ENCODE assay signal across 8 cellular contexts in the genomic region with DNA sequence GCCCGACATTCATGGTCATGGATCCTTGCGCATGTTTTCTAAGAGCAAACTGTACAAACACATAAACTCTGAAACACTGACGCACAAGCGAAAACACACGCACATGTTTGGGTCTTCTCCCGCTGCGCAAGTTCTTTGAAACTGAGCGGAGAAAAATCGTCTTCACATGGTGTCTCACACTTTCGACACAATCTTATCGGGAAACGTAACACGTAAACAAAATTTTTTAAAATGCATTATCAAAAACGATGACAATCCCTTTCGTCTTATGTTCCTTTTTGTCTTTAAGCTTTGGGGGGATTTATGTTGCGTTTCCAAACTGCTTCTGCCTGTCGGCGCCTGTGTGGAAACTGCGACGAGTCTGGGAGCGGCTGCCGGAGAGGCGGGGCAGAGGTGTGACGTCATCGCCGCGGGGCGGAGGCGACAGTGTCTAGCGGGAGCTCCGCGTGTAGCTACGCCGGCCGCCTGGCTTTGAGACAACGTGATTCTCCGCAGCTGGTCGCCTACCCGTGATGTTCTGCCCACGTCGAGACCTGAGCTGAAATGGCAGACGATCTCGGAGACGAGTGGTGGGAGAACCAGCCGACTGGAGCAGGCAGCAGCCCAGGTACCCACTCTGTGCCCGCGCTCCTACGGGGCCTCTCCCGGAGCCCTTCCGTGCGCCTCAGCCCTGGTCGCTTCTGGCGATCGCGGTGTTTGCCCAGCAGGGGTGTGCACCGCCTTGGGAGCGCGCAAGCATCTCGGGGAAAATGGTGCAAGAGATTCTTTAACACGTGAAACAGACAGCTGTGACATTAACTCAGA. TPM values are rescaled to one million over a fixed set of nuclear protein-coding genes. Genes with fewer than 3 reads are reported as not detected.
DNase-seq lines count a peak whose midpoint lies in the region; ATAC-seq and TF ChIP-seq lines count a peak whose summit lies in the region.

A gene (plus strand): TSS at position 426 of the 804 bp plus-strand sequence.

- intact Hi-C loops in activated T-helper 2 cell treated with anti-CD3 and anti-CD28 coated beads, Interferon-gamma antibody, Interleukin-2, Interleukin-4, amounts not matched to agents 10 μg/mL and 5 μg/mL and 100 μg/mL, durations not matched to agents 14 hours and 24 hours and 36 hours (cut with micrococcal nuclease), result loop anchor here (1.0 to 5.0 kb wide), 5 partner anchors 8 to 895 kb away; a partner anchor contains a TSS
- intact Hi-C loops in natural killer cell (cut with micrococcal nuclease), result loop anchor here (1.0 to 10.0 kb wide), 3 partner anchors 443 to 913 kb away; a partner anchor contains a TSS

- H3K27me3 Mint-ChIP-seq in activated T-helper 2 cell treated with anti-CD3 and anti-CD28 coated beads, Interferon-gamma antibody, Interleukin-2, Interleukin-4, amounts not matched to agents 10 μg/mL and 5 μg/mL and 100 μg/mL, durations not matched to agents 14 hours and 24 hours and 36 hours (ENCODE audit: low read depth), result no peaks in the 10 kb centered on the region
- peaks cover 0 to 6% of the 10 kb centered on the region in 2 donors for H3K27me3 Mint-ChIP-seq in natural killer cell (ENCODE audit: low read depth in 2 of 2)

- peaks cover 42% of the 10 kb centered on the region for H3K4me1 Mint-ChIP-seq in activated T-helper 2 cell treated with anti-CD3 and anti-CD28 coated beads, Interferon-gamma antibody, Interleukin-2, Interleukin-4, amounts not matched to agents 10 μg/mL and 5 μg/mL and 100 μg/mL, durations not matched to agents 14 hours and 24 hours and 36 hours (ENCODE audit: low read depth)
- H3K4me1 Mint-ChIP-seq in natural killer cell, result peaks cover 25 to 27% of the 10 kb centered on the region in 2 donors

- DNase-seq in ELR (ENCODE audit: low read depth) (peak; percentile 93), H4 (ENCODE audit: low spot score) (peak; percentile 81), LoVo (ENCODE audit: low spot score) (peak; percentile 92), RWPE2 (ENCODE audit: low spot score) (peak; percentile 90), fibroblast of mammary gland (ENCODE audit: low read depth) (peak; percentile 93), natural killer cell (peak; percentile 96)
- peak; percentile 92 for DNase-seq in activated T-helper 2 cell treated with anti-CD3 and anti-CD28 coated beads, Interferon-gamma antibody, Interleukin-2, Interleukin-4, amounts not matched to agents 10 μg/mL and 5 μg/mL and 100 μg/mL, durations not matched to agents 14 hours and 24 hours and 36 hours (ENCODE audit: low spot score)
- peak; percentile 95 for DNase-seq in stimulated activated naive CD4-positive, alpha-beta T cell treated with Interleukin-2 at 50 U/mL for 16 hours (lab: John Stamatoyannopoulos, UW)

- H3K4me1 ChIP-seq in RWPE2 (ENCODE audit: insufficient read depth, poor library complexity, severe bottlenecking), result peaks cover 6% of the 10 kb centered on the region

- H3K9me3 Mint-ChIP-seq in activated T-helper 2 cell treated with anti-CD3 and anti-CD28 coated beads, Interferon-gamma antibody, Interleukin-2, Interleukin-4, amounts not matched to agents 10 μg/mL and 5 μg/mL and 100 μg/mL, durations not matched to agents 14 hours and 24 hours and 36 hours, result no peaks in the 10 kb centered on the region
- H3K9me3 Mint-ChIP-seq in natural killer cell, result no peaks in the 10 kb centered on the region

- H3K27ac ChIP-seq in RWPE2 (ENCODE audit: poor library complexity, severe bottlenecking), result peak within 1 kb of the TSS; percentile 40

- peak within 1 kb of the TSS; percentile 96 for H3K27ac Mint-ChIP-seq in activated T-helper 2 cell treated with anti-CD3 and anti-CD28 coated beads, Interferon-gamma antibody, Interleukin-2, Interleukin-4, amounts not matched to agents 10 μg/mL and 5 μg/mL and 100 μg/mL, durations not matched to agents 14 hours and 24 hours and 36 hours
- peak within 1 kb of the TSS; percentile 99 for H3K27ac Mint-ChIP-seq in natural killer cell

- H3K36me3 ChIP-seq in RWPE2 (ENCODE audit: low read depth), result peaks cover 5% of the 10 kb centered on the region; the same call in 1 of the 2 replicates

- peaks cover 19% of the 10 kb centered on the region for H3K36me3 Mint-ChIP-seq in activated T-helper 2 cell treated with anti-CD3 and anti-CD28 coated beads, Interferon-gamma antibody, Interleukin-2, Interleukin-4, amounts not matched to agents 10 μg/mL and 5 μg/mL and 100 μg/mL, durations not matched to agents 14 hours and 24 hours and 36 hours (ENCODE audit: low read depth)
- no peaks in the 10 kb centered on the region for H3K36me3 Mint-ChIP-seq in natural killer cell

- H3K9me3 ChIP-seq in RWPE2 (ENCODE audit: severe bottlenecking), result no peaks in the 10 kb centered on the region

- H3K4me3 ChIP-seq in RWPE2 (ENCODE audit: severe bottlenecking) (peak within 1 kb of the TSS; percentile 57), fibroblast of mammary gland (ENCODE audit: control insufficient read depth, low read depth, low read length) (peak within 1 kb of the TSS; percentile 73)

- H3K4me3 Mint-ChIP-seq in activated T-helper 2 cell treated with anti-CD3 and anti-CD28 coated beads, Interferon-gamma antibody, Interleukin-2, Interleukin-4, amounts not matched to agents 10 μg/mL and 5 μg/mL and 100 μg/mL, durations not matched to agents 14 hours and 24 hours and 36 hours (ENCODE audit: low read depth), result peak within 1 kb of the TSS; percentile 95
- peak within 1 kb of the TSS; percentile 98 for H3K4me3 Mint-ChIP-seq in natural killer cell

- peak; percentile 93 for ATAC-seq in RWPE2 (ENCODE audit: low read depth)
- peak; percentile 94 to 96 (median 94) for ATAC-seq in natural killer cell

- no peaks in the 10 kb centered on the region for H3K27me3 ChIP-seq in RWPE2 (ENCODE audit: insufficient read depth, poor library complexity, severe bottlenecking)

- TF ChIP-seq CTCF in RWPE2 (IDR thresholded peaks at IDR 0.05; ENCODE audit: poor library complexity, severe bottlenecking) (no peak), fibroblast of mammary gland (conservative IDR thresholded peaks at IDR 0.05; ENCODE audit: control insufficient read depth, insufficient read depth, low read depth, low read length) (peak; percentile 13), natural killer cell (IDR thresholded peaks at IDR 0.05) (no peak)

RNA-seq across cellular contexts. Expression of the gene that starts here (rescaled TPM):
- 39.3 and 40.2 TPM in 2 replicates for total RNA-seq in H4 (2014; rRNA removed; shearing (Covaris generic))
- 138 and 143 TPM in 2 replicates for total RNA-seq in activated T-helper 2 cell treated with anti-CD3 and anti-CD28 coated beads, Interferon-gamma antibody, Interleukin-2, Interleukin-4, amounts not matched to agents 10 μg/mL and 5 μg/mL and 100 μg/mL, durations not matched to agents 14 hours and 24 hours and 36 hours
- 10 to 100 TPM in 1 of 3 donors, 1 to 10 TPM in 2; 7.8 to 12.7 (median 9.2) TPM for total RNA-seq in natural killer cell

Comparison
In these comparisons a context has a peak if more than half of its experiments do, and no peak if none do; other contexts are left out.
1. Peak in every context shown above with its lines: DNase-seq, ATAC-seq, H3K4me3 ChIP-seq and H3K27ac ChIP-seq.